ENCODE assay signal across 21 cellular contexts in the genomic region with DNA sequence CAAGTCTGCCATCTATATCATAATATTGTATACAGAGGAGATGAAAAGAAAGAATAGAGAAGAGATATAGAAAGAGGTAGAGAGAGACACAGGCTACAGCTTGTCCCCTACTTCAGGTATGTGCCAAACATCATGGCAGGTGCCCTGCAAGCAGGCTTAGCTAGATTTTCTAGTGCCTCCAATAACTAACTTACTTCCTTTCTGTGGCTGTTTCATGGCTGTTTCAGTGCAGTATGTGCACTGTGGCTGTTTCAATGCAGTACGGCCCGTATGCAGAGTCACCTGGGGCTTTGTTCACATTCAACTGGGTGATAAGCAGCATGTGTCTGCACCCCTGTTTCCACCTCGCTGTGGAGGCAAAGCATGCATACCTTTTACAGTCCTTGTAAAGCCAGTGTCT.
"Had no signal": no experiment of that assay in that cellular context is flagged by ENCODE, and none has a peak within 500 bp of the region (broad histone marks: within the 10 kb centered on the region; RNA-seq: fewer than 3 reads in every experiment).

No MANE protein-coding gene starts in this region.

- H3K27ac ChIP-seq: brain microvascular endothelial cell, cardiac muscle cell, PC-9, SK-N-MC had no signal

- DNase-seq: activated CD4-positive, alpha-beta memory T cell treated with anti-CD3 and anti-CD28 coated beads for 36 hours; activated CD4-positive, alpha-beta T cell treated with anti-CD3 and anti-CD28 coated beads, Interleukin-2, amount 10 ng/mL, durations not matched to agents 7 days and 5 days; activated CD4-positive, CD25-positive, alpha-beta regulatory T cell; activated CD8-positive, alpha-beta memory T cell treated with anti-CD3 and anti-CD28 coated beads for 24 hours; activated gamma-delta T cell; activated naive CD4-positive, alpha-beta T cell treated with anti-CD3 and anti-CD28 coated beads for 36 hours; activated T-cell treated with anti-CD3 and anti-CD28 coated beads, Interleukin-2, amount 50 U/mL, for 4 hours; brain microvascular endothelial cell; cerebellar nuclear complex; KG1; NCI-H1092 treated with DMSO at 0.1 percent for 48 hours; NCI-H1417 treated with DMSO at 0.1 percent for 48 hours; NCI-H1694; NCI-H2029; NCI-H2107; NCI-H510A treated with DMSO at 0.1 percent for 48 hours; PC-9; T-cell; T-helper 2 cell had no signal

- H3K27me3 ChIP-seq: brain microvascular endothelial cell, cardiac muscle cell had no signal
